ENCODE assay signal across 27 cellular contexts in genomic region chr6:25599516-25600060, GRCh38. TPM values are rescaled to one million over a fixed set of nuclear protein-coding genes. Genes with fewer than 3 reads are reported as not detected.
"Had no signal": no experiment of that assay in that cellular context is flagged by ENCODE, and none has a peak within 500 bp of the region (broad histone marks: within the 10 kb centered on the region; RNA-seq: fewer than 3 reads in every experiment).

No MANE protein-coding gene starts in this region.

- H3K27ac ChIP-seq: heart right ventricle, left ventricle myocardium inferior, ovary, stomach, testis, tibial artery, uterus had no signal

- H3K9me3 Mint-ChIP-seq: naive B cell; natural killer cell; stimulated activated naive B cell treated with anti-CD40 and anti-IgM and Interleukin-4, amounts not matched to agents 10 μg/mL and 1 μg/mL and 100 μg/mL, for 72 hours; type B pancreatic cell had no signal

- ATAC-seq: heart right ventricle; left colon; natural killer cell; right cardiac atrium; stimulated activated naive B cell treated with anti-CD40 and anti-IgM and Interleukin-4, amounts not matched to agents 10 μg/mL and 1 μg/mL and 100 μg/mL, for 72 hours; stimulated activated naive CD8-positive, alpha-beta T cell treated with anti-CD3 and anti-CD28 coated beads, Interleukin-15, Interleukin-2, amounts not matched to agents 100 U/mL and 50 U/mL, for 24 hours had no signal

- H3K27me3 ChIP-seq: hepatocyte, ovary, stomach, testis, tibial artery, uterus had no signal

- H3K4me3 Mint-ChIP-seq: naive B cell; natural killer cell; stimulated activated naive B cell treated with anti-CD40 and anti-IgM and Interleukin-4, amounts not matched to agents 10 μg/mL and 1 μg/mL and 100 μg/mL, for 72 hours had no signal

- DNase-seq: heart right ventricle; left colon; left ventricle myocardium inferior; naive B cell; natural killer cell; ovary; retina; right cardiac atrium; stimulated activated CD4-positive, alpha-beta T cell treated with anti-CD3 and anti-CD28 coated beads, Interleukin-15, amount 100 ng/mL, for 24 hours; stimulated activated CD4-positive, alpha-beta T cell treated with anti-CD3 and anti-CD28 coated beads, Interleukin-2, amount 100 ng/mL, for 24 hours; stimulated activated CD4-positive, alpha-beta T cell treated with anti-CD3 and anti-CD28 coated beads, Interleukin-4, amount 100 ng/mL, for 1 hour; stimulated activated naive B cell treated with anti-CD40 and anti-IgM and Interleukin-4, amounts not matched to agents 10 μg/mL and 1 μg/mL and 100 μg/mL, for 72 hours; stimulated activated naive CD8-positive, alpha-beta T cell treated with anti-CD3 and anti-CD28 coated beads, Interleukin-15, Interleukin-2, amounts not matched to agents 100 U/mL and 50 U/mL, for 24 hours; stomach; testis; tibial artery; uterus had no signal

- H3K27ac Mint-ChIP-seq: natural killer cell; stimulated activated naive B cell treated with anti-CD40 and anti-IgM and Interleukin-4, amounts not matched to agents 10 μg/mL and 1 μg/mL and 100 μg/mL, for 72 hours had no signal

- H3K4me1 ChIP-seq: heart right ventricle, left ventricle myocardium inferior, stomach, testis, tibial artery, uterus had no signal

- H3K4me3 ChIP-seq: heart right ventricle, hepatocyte, left ventricle myocardium inferior, lung, ovary, smooth muscle cell, stomach, testis, tibial artery, uterus had no signal

- H3K27me3 Mint-ChIP-seq: progenitor cell of endocrine pancreas, type B pancreatic cell had no signal

- H3K9me3 ChIP-seq: heart right ventricle, left ventricle myocardium inferior, ovary, stomach, testis, tibial artery, uterus had no signal

- H3K4me1 Mint-ChIP-seq: naive B cell; natural killer cell; stimulated activated naive B cell treated with anti-CD40 and anti-IgM and Interleukin-4, amounts not matched to agents 10 μg/mL and 1 μg/mL and 100 μg/mL, for 72 hours had no signal

- H3K36me3 ChIP-seq: left ventricle myocardium inferior, ovary, uterus had no signal

- FAIRE-seq: keratinocyte had no signal

- H3K36me3 Mint-ChIP-seq: natural killer cell had no signal

RNA-seq across cellular contexts. Expression of gene SCGN, which starts 52.4 kb away (rescaled TPM):
- total RNA-seq: lower leg skin, mononuclear cell, natural killer cell, pulmonary artery endothelial cell, smooth muscle cell, ureter had no signal
